In the genomic region with DNA sequence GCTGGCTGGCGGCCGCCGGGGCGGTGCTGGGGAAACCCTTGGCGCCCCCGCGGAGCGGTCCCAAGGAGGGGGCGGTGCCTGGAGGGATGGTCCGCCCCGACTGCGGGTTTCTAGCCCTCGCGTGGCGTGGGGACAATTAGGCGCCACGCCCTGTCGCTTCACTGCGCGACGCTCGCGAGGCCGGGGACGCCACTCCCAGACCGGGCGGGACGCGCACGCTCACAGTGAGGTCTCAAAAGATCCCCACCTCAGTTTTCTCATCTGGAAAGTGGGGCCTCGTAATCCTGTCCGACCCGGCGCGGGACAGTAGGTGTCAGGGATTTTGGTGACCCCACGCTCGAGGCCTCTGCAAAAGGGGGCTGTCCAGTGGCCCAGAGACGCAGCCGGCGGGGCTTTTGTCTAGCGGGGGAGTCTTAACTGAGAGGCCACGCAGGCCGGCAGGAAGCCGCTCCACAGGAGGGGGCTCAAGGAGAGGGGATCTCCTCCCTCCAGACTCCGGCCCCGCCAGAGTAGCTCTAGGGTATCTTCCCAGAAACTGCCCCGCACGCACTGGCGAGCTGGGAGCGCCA, we compare ENCODE assay signal across 1 cellular context.
A peak's percentile ranks its signal among the peaks of the same experiment; 100 is the strongest.
TF ChIP-seq lines count a peak whose summit lies in the region.

No MANE protein-coding gene starts in this region.

TF ChIP-seq in GM12878, 131 proteins besides CTCF, POLR2A, EP300 and RAD21 (continued from another document):
- TF ChIP-seq, protein P1, sequence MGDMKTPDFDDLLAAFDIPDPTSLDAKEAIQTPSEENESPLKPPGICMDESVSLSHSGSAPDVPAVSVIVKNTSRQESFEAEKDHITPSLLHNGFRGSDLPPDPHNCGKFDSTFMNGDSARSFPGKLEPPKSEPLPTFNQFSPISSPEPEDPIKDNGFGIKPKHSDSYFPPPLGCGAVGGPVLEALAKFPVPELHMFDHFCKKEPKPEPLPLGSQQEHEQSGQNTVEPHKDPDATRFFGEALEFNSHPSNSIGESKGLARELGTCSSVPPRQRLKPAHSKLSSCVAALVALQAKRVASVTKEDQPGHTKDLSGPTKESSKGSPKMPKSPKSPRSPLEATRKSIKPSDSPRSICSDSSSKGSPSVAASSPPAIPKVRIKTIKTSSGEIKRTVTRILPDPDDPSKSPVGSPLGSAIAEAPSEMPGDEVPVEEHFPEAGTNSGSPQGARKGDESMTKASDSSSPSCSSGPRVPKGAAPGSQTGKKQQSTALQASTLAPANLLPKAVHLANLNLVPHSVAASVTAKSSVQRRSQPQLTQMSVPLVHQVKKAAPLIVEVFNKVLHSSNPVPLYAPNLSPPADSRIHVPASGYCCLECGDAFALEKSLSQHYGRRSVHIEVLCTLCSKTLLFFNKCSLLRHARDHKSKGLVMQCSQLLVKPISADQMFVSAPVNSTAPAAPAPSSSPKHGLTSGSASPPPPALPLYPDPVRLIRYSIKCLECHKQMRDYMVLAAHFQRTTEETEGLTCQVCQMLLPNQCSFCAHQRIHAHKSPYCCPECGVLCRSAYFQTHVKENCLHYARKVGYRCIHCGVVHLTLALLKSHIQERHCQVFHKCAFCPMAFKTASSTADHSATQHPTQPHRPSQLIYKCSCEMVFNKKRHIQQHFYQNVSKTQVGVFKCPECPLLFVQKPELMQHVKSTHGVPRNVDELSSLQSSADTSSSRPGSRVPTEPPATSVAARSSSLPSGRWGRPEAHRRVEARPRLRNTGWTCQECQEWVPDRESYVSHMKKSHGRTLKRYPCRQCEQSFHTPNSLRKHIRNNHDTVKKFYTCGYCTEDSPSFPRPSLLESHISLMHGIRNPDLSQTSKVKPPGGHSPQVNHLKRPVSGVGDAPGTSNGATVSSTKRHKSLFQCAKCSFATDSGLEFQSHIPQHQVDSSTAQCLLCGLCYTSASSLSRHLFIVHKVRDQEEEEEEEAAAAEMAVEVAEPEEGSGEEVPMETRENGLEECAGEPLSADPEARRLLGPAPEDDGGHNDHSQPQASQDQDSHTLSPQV (IDR thresholded peaks at IDR 0.05) = no peak
- peak; percentile 4 to 75; a peak in 2 of 4 replicates for TF ChIP-seq BHLHE40 (IDR thresholded peaks at IDR 0.05; ENCODE audit: borderline replicate concordance in 1 of 2, low read depth in 2 of 2, low read length in 1 of 2)
- no peak for TF ChIP-seq ATF3 (IDR thresholded peaks at IDR 0.05; ENCODE audit: borderline replicate concordance, extremely low read depth, low read depth, low read length)
- TF ChIP-seq, protein P2, sequence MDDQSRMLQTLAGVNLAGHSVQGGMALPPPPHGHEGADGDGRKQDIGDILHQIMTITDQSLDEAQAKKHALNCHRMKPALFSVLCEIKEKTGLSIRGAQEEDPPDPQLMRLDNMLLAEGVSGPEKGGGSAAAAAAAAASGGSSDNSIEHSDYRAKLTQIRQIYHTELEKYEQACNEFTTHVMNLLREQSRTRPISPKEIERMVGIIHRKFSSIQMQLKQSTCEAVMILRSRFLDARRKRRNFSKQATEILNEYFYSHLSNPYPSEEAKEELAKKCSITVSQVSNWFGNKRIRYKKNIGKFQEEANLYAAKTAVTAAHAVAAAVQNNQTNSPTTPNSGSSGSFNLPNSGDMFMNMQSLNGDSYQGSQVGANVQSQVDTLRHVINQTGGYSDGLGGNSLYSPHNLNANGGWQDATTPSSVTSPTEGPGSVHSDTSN (IDR thresholded peaks at IDR 0.05; ENCODE audit: insufficient replicate concordance, low read depth, low read length) = peak; percentile 18
